Comparison of ENCODE assay signal across 8 cellular contexts in the genomic region with DNA sequence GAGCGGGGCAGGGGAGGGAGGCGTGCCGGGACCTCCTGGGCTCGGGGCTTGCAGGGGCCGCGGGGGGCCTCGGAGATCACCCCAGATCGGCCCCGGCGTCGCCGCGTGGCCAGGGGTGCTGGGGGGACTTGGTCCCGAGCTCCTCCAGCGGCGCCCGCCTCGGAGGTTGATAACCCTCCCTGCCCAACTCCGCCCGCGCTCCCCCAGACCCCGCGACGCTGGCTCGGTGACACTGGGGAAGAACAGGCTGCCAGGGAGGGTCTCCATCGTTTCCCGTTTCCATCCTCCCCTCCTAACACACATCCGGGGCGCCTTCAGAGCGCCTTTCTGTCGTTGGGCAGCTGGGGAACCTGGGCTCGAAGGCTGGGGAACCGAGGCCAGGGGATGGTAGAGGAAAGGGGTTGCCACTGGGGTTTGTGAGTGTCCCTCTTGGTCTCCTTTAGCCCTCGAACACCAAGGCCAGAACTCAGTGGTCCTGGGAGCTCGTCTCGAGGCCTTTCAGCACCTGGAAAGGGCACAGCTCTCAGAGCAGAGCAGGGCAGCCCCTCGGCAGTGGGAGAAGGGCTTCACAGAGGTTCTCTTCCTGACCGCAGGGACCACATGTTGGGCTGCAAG. TPM values are rescaled to one million over a fixed set of nuclear protein-coding genes. Genes with fewer than 3 reads are reported as not detected.
DNase-seq lines count a peak whose midpoint lies in the region; ATAC-seq lines count a peak whose summit lies in the region.

No MANE protein-coding gene starts in this region.

- H3K36me3 Mint-ChIP-seq in activated naive CD4-positive, alpha-beta T cell treated with anti-CD3 and anti-CD28 coated beads, Interleukin-2, amount 10 ng/mL, durations not matched to agents 7 days and 5 days, result no peaks in the 10 kb centered on the region
- no peaks in the 10 kb centered on the region for H3K36me3 Mint-ChIP-seq in activated T-helper 17 cell treated with anti-CD3 and anti-CD28 coated beads, Interleukin-2, amount 50 U/mL, for 72 hours (ENCODE audit: low read depth)

- no peaks in the 10 kb centered on the region for H3K9me3 Mint-ChIP-seq in activated naive CD4-positive, alpha-beta T cell treated with anti-CD3 and anti-CD28 coated beads, Interleukin-2, amount 10 ng/mL, durations not matched to agents 7 days and 5 days
- no peaks in the 10 kb centered on the region for H3K9me3 Mint-ChIP-seq in activated T-helper 17 cell treated with anti-CD3 and anti-CD28 coated beads, Interleukin-2, amount 50 U/mL, for 72 hours

- DNase-seq in activated naive CD4-positive, alpha-beta T cell treated with anti-CD3 and anti-CD28 coated beads, Interleukin-2, amount 10 ng/mL, durations not matched to agents 7 days and 5 days, result no peak
- DNase-seq in activated naive CD4-positive, alpha-beta T cell treated with Interleukin-2 at 50 U/mL for 16 hours, result no peak
- no peak for DNase-seq in iPS DF 6.9 (ENCODE audit: low read depth, low spot score)
- DNase-seq in cortex of kidney (lab: John Stamatoyannopoulos, UW), result no peak
- no peak for DNase-seq in AML-193 (lab: John Stamatoyannopoulos, UW)

- H3K27me3 ChIP-seq in iPS DF 6.9 (ENCODE audit: control insufficient read depth, insufficient read depth, low read length) (peaks cover 14% of the 10 kb centered on the region; the same call in 1 of the 2 replicates), skeletal muscle satellite cell (ENCODE audit: control insufficient read depth, insufficient read depth, low read length) (no peaks in the 10 kb centered on the region)

- H3K27ac ChIP-seq in iPS DF 6.9 (ENCODE audit: low read length), result no peak overlapping the region

- peaks cover 12% of the 10 kb centered on the region for H3K4me1 Mint-ChIP-seq in activated naive CD4-positive, alpha-beta T cell treated with anti-CD3 and anti-CD28 coated beads, Interleukin-2, amount 10 ng/mL, durations not matched to agents 7 days and 5 days
- peaks cover 8% of the 10 kb centered on the region for H3K4me1 Mint-ChIP-seq in activated T-helper 17 cell treated with anti-CD3 and anti-CD28 coated beads, Interleukin-2, amount 50 U/mL, for 72 hours

- CTCF ChIA-PET in activated naive CD4-positive, alpha-beta T cell treated with anti-CD3 and anti-CD28 coated beads, Interleukin-2, amount 10 ng/mL, durations not matched to agents 7 days and 5 days (lab: Charles Lee), result interaction anchor here (1.2 to 1.3 kb wide), 2 partner anchors 11 to 79 kb away, joined by 3 to 5 read pairs; no protein-coding TSS in a partner anchor

- H3K4me1 ChIP-seq in iPS DF 6.9 (ENCODE audit: control insufficient read depth, insufficient read depth, low read length) (no peaks in the 10 kb centered on the region), skeletal muscle satellite cell (ENCODE audit: control insufficient read depth, insufficient read depth, low read length) (peaks cover 6% of the 10 kb centered on the region)

- peaks cover 51% of the 10 kb centered on the region for H3K27me3 Mint-ChIP-seq in activated naive CD4-positive, alpha-beta T cell treated with anti-CD3 and anti-CD28 coated beads, Interleukin-2, amount 10 ng/mL, durations not matched to agents 7 days and 5 days
- H3K27me3 Mint-ChIP-seq in activated T-helper 17 cell treated with anti-CD3 and anti-CD28 coated beads, Interleukin-2, amount 50 U/mL, for 72 hours, result peaks cover 27% of the 10 kb centered on the region

- H3K4me3 ChIP-seq in iPS DF 6.9 (ENCODE audit: low read length), result peak overlapping the region; percentile 49; the same call in 1 of the 2 replicates
- H3K4me3 ChIP-seq in skeletal muscle satellite cell (ENCODE audit: low read length), result peak overlapping the region; percentile 90

- ATAC-seq in HG03045 (IDR thresholded peaks at IDR 0.05; ENCODE audit: unreplicated experiment), result peak; percentile 3
- peak; percentile 9 for ATAC-seq in activated T-helper 17 cell treated with anti-CD3 and anti-CD28 coated beads, Interleukin-2, amount 50 U/mL, for 72 hours (replicated peaks)

- peak overlapping the region; percentile 80 for H3K9ac ChIP-seq in skeletal muscle satellite cell (ENCODE audit: low read depth, low read length)

- peak overlapping the region; percentile 51 for H3K4me3 Mint-ChIP-seq in activated naive CD4-positive, alpha-beta T cell treated with anti-CD3 and anti-CD28 coated beads, Interleukin-2, amount 10 ng/mL, durations not matched to agents 7 days and 5 days
- H3K4me3 Mint-ChIP-seq in activated T-helper 17 cell treated with anti-CD3 and anti-CD28 coated beads, Interleukin-2, amount 50 U/mL, for 72 hours, result peak overlapping the region; percentile 65

- H3K9me3 ChIP-seq in iPS DF 6.9 (ENCODE audit: control insufficient read depth, insufficient read depth, low read length) (no peaks in the 10 kb centered on the region), skeletal muscle satellite cell (replicated peaks; ENCODE audit: low read length) (no peaks in the 10 kb centered on the region)

- WGBS in iPS DF 6.9 (ENCODE audit: insufficient coverage, insufficient read length), result no CpG with 5 or more reads among the region's 38 CpGs

- peak overlapping the region; percentile 95 for H3K4me2 ChIP-seq in skeletal muscle satellite cell (ENCODE audit: low read length)

- H3K36me3 ChIP-seq in iPS DF 6.9 (ENCODE audit: control insufficient read depth, insufficient read depth, low read length) (no peaks in the 10 kb centered on the region), skeletal muscle satellite cell (ENCODE audit: insufficient read depth, low read length) (no peaks in the 10 kb centered on the region)

- H3K27ac Mint-ChIP-seq in activated naive CD4-positive, alpha-beta T cell treated with anti-CD3 and anti-CD28 coated beads, Interleukin-2, amount 10 ng/mL, durations not matched to agents 7 days and 5 days, result no peak overlapping the region
- no peak overlapping the region for H3K27ac Mint-ChIP-seq in activated T-helper 17 cell treated with anti-CD3 and anti-CD28 coated beads, Interleukin-2, amount 50 U/mL, for 72 hours

RNA-seq across cellular contexts. Expression of a gene that starts 0.4 kb away (rescaled TPM):
- 1 to 10 TPM; 1.6 to 2.6 TPM for total RNA-seq in activated T-helper 17 cell treated with anti-CD3 and anti-CD28 coated beads, Interleukin-2, amount 50 U/mL, for 72 hours
- 1.1 and 1.8 TPM in 2 replicates for total RNA-seq in skeletal muscle satellite cell (2012; rRNA removed)

RNA-seq across cellular contexts. Expression of a gene that starts 47.9 kb away (rescaled TPM):
- 10 to 100 TPM; 11.3 to 14.2 TPM for total RNA-seq in activated T-helper 17 cell treated with anti-CD3 and anti-CD28 coated beads, Interleukin-2, amount 50 U/mL, for 72 hours
- 23.8 and 24.8 TPM in 2 replicates for total RNA-seq in skeletal muscle satellite cell (2012; rRNA removed)
